In genomic region chr5:136025900-136026299, GRCh38 we compare ENCODE assay signal across 18 cellular contexts. TPM values are rescaled to one million over a fixed set of nuclear protein-coding genes. Genes with fewer than 3 reads are reported as not detected.
A peak's percentile ranks its signal among the peaks of the same experiment; 100 is the strongest.
DNase-seq lines count a peak whose midpoint lies in the region; ATAC-seq and TF ChIP-seq lines count a peak whose summit lies in the region.
"Had no signal": no experiment of that assay in that cellular context is flagged by ENCODE, and none has a peak within 500 bp of the region (broad histone marks: within the 10 kb centered on the region; RNA-seq: fewer than 3 reads in every experiment).

No MANE protein-coding gene starts in this region.

- H2AFZ ChIP-seq in IMR-90 (replicated peaks; ENCODE audit: low read length, poor library complexity) = no peak overlapping the region

- H4K91ac ChIP-seq in IMR-90 (ENCODE audit: insufficient read depth, low read depth, low read length) = no peak overlapping the region; the same call in 1 of the 2 replicates

- in situ Hi-C loops in IMR-90 (cut with MboI; ENCODE audit: low sequenced_read_pairs) (no loop called here), transverse colon (cut with MboI; ENCODE audit: low pct_ligation_motif_present in 1 of 4, low pct_unique_long_range_greater_than_20kb in 1 of 4, low sequenced_read_pairs in 3 of 4) (no loop called here)

- peak overlapping the region; percentile 19; the same call in 1 of the 2 replicates for H2BK20ac ChIP-seq in IMR-90 (ENCODE audit: low read depth, low read length)

- TF ChIP-seq EP300 in transverse colon (IDR thresholded peaks at IDR 0.05; ENCODE audit: low read depth) = no peak

- H3K4me2 ChIP-seq in IMR-90 (ENCODE audit: low read depth, low read length) = no peak overlapping the region

- H3K4me1 ChIP-seq in IMR-90 (ENCODE audit: control insufficient read depth, insufficient read depth, low read length) (peaks cover 32% of the 10 kb centered on the region), transverse colon (peaks cover 7 to 26% (median 15%) of the 10 kb centered on the region in 4 donors)

- no peak for TF ChIP-seq POLR2A in IMR-90 (IDR thresholded peaks at IDR 0.05; ENCODE audit: low read depth, low read length)
- TF ChIP-seq POLR2A in transverse colon (IDR thresholded peaks at IDR 0.05) = no peak

- H3K9ac ChIP-seq in IMR-90 (ENCODE audit: low read depth, low read length) = no peak overlapping the region

- no peak for TF ChIP-seq RAD21 in IMR-90 (IDR thresholded peaks at IDR 0.05; ENCODE audit: low read length)

- BruUV-seq in IMR-90 (replicated peaks; lab: Mats Ljungman, UMichigan) = no TSS peak

- peaks cover 20% of the 10 kb centered on the region for H4K20me1 ChIP-seq in IMR-90 (ENCODE audit: insufficient read depth, low read length)

- peaks cover 15% of the 10 kb centered on the region for H3K9me1 ChIP-seq in IMR-90 (ENCODE audit: insufficient read depth, low read length)

- no peak overlapping the region for H2AK9ac ChIP-seq in IMR-90 (replicated peaks; ENCODE audit: low read depth, low read length, poor library complexity)

- peak overlapping the region; percentile 54; the same call in 1 of the 2 replicates for H2BK120ac ChIP-seq in IMR-90 (ENCODE audit: low read depth, low read length)

- H3K4ac ChIP-seq in IMR-90 (ENCODE audit: low read depth, low read length) = 0 out of 2 replicates have a peak overlapping the region, but pooled peaks have one; percentile 58

- no peak overlapping the region; the same call in 1 of the 2 replicates for H4K5ac ChIP-seq in IMR-90 (ENCODE audit: low read depth, low read length)

- H3K14ac ChIP-seq in IMR-90 (replicated peaks; ENCODE audit: low read depth, low read length) = no peak overlapping the region; the same call in 1 of the 2 replicates

- H2BK15ac ChIP-seq in IMR-90 (ENCODE audit: low read depth, low read length) = peak overlapping the region; percentile 42; the same call in 1 of the 3 replicates

- CTCF ChIA-PET in IMR-90 (lab: Yijun Ruan, JAX) = interaction anchor here (0.6 to 1.2 kb wide), 2 partner anchors 14 to 48 kb away, joined by 3 to 4 read pairs; no protein-coding TSS in a partner anchor

- H3K4me3 ChIP-seq in IMR-90 (ENCODE audit: insufficient read depth, low read depth, low read length) = no peak overlapping the region
- H3K4me3 ChIP-seq in transverse colon = no peak overlapping the region
- H3K4me3 ChIP-seq: lower lobe of right lung, MG63 had no signal

- H3K9me3 ChIP-seq in IMR-90 (ENCODE audit: control insufficient read depth, insufficient read depth, low read length) = no peaks in the 10 kb centered on the region
- H3K9me3 ChIP-seq in transverse colon = no peaks in the 10 kb centered on the region
- H3K9me3 ChIP-seq: lower lobe of right lung, MG63 had no signal

- no CpG with 5 or more reads among the region's 2 CpGs for WGBS in IMR-90 (ENCODE audit: extremely low coverage in 2 of 2, insufficient read length in 1 of 2), 2 experiments
- 61 to 69% methylated on average over 2 of the region's 2 CpGs for WGBS in transverse colon (ENCODE audit: low coverage in 1 of 2), 2 donors

- dilution Hi-C loops in IMR-90 (cut with HindIII; ENCODE audit: low sequenced_read_pairs, unreplicated experiment) = no loop called here

- H4K8ac ChIP-seq in IMR-90 (ENCODE audit: low read depth in 2 of 2, low read length in 2 of 2) = peak overlapping the region in 1 of 2 experiments; percentile 32; a peak in 1 of 4 replicates

- H3K27ac ChIP-seq in IMR-90 (ENCODE audit: insufficient read depth, low read length) (peak overlapping the region; percentile 88), transverse colon (peak overlapping the region; percentile 19 to 67 (median 52))
- H3K27ac ChIP-seq: lower lobe of right lung had no signal

- peak; percentile 51 for DNase-seq in IMR-90
- DNase-seq in fibroblast of gingiva (ENCODE audit: low read depth) = peak; percentile 90
- peak; percentile 61 for DNase-seq in mucosa of gallbladder (ENCODE audit: low spot score)
- DNase-seq in transverse colon = no peak
- DNase-seq in activated T-cell treated with anti-CD3 and anti-CD28 coated beads, Interleukin-2, amount 50 U/mL, for 48 hours = no peak
- DNase-seq in effector CD8-positive, alpha-beta T cell (lab: John Stamatoyannopoulos, UW) = no peak
- DNase-seq: activated gamma-delta T cell treated with Interleukin-2 at 50 U/mL for 16 hours; dermis blood vessel endothelial cell; lower lobe of right lung; MG63; naive thymus-derived CD8-positive, alpha-beta T cell; NCI-H2029; NCI-H526 treated with DMSO at 0.1 percent for 48 hours; stimulated activated CD4-positive, alpha-beta T cell treated with anti-CD3 and anti-CD28 coated beads, Interleukin-15, amount 100 ng/mL, for 24 hours; T1000 had no signal

- peak overlapping the region; percentile 68 for H3K18ac ChIP-seq in IMR-90 (ENCODE audit: low read depth, low read length)

- peak overlapping the region; percentile 9; the same call in 1 of the 2 replicates for H2AK5ac ChIP-seq in IMR-90 (ENCODE audit: low read depth, low read length)

- H3K79me1 ChIP-seq in IMR-90 (ENCODE audit: low read depth in 1 of 2, low read length in 2 of 2) = peaks cover 9 to 31% of the 10 kb centered on the region in 2 experiments; a peak in 3 of 4 replicates

- POLR2A ChIA-PET in IMR-90 (lab: Charles Lee; ENCODE audit: unreplicated experiment) = no interaction called here

- H3K56ac ChIP-seq in IMR-90 (ENCODE audit: extremely low read depth, insufficient read depth, low read length) = no peak overlapping the region; the same call in 1 of the 2 replicates

- intact Hi-C loops in IMR-90 (cut with micrococcal nuclease) = loop anchor here (5.0 kb wide), 1 partner anchor 39 kb away; no protein-coding TSS in a partner anchor
- intact Hi-C loops in transverse colon (cut with DNase I; ENCODE audit: low total_unique reads) = no loop called here

- H3K36me3 ChIP-seq in IMR-90 (ENCODE audit: control insufficient read depth, insufficient read depth, low read length) = peaks cover 12% of the 10 kb centered on the region
- H3K36me3 ChIP-seq in transverse colon = no peaks in the 10 kb centered on the region
- H3K36me3 ChIP-seq: lower lobe of right lung had no signal

- no peaks in the 10 kb centered on the region for H3K27me3 ChIP-seq in IMR-90 (ENCODE audit: control insufficient read depth, insufficient read depth, low read length)
- peaks cover 9% of the 10 kb centered on the region for H3K27me3 ChIP-seq in transverse colon
- H3K27me3 ChIP-seq: MG63 had no signal

- no peak for ATAC-seq in IMR-90 (ENCODE audit: low read depth)
- no peak for ATAC-seq in HG03095 (IDR thresholded peaks at IDR 0.05; ENCODE audit: unreplicated experiment)
- ATAC-seq: HCT116; lower lobe of right lung; naive thymus-derived CD8-positive, alpha-beta T cell had no signal

- TF ChIP-seq CTCF in IMR-90 (conservative IDR thresholded peaks at IDR 0.05; ENCODE audit: low read depth, low read length) (no peak), transverse colon (IDR thresholded peaks at IDR 0.05) (no peak)

- peak overlapping the region; percentile 25 for H2BK5ac ChIP-seq in IMR-90 (ENCODE audit: low read depth, low read length, poor library complexity, severe bottlenecking)

- H3K23ac ChIP-seq in IMR-90 (ENCODE audit: low read depth, low read length) = no peak overlapping the region

TF ChIP-seq in IMR-90, 13 proteins besides CTCF, POLR2A, EP300 and RAD21:
- TF ChIP-seq MXI1 (IDR thresholded peaks at IDR 0.05; ENCODE audit: borderline replicate concordance, low read depth, low read length) (no peak), BHLHE40 (IDR thresholded peaks at IDR 0.05; ENCODE audit: low read depth, low read length) (no peak), FOS (IDR thresholded peaks at IDR 0.05; ENCODE audit: low read depth, low read length) (no peak), ELK1 (IDR thresholded peaks at IDR 0.05; ENCODE audit: borderline replicate concordance, low read depth, low read length) (no peak), MAFK (IDR thresholded peaks at IDR 0.05; ENCODE audit: low read depth, low read length) (no peak), USF2 (IDR thresholded peaks at IDR 0.05; ENCODE audit: low read depth, low read length) (no peak), SMC3 (IDR thresholded peaks at IDR 0.05; ENCODE audit: low read depth, low read length) (no peak), CHD1 (IDR thresholded peaks at IDR 0.05; ENCODE audit: low read depth, low read length) (no peak), MAZ (IDR thresholded peaks at IDR 0.05; ENCODE audit: borderline replicate concordance, low read depth, low read length) (no peak), RCOR1 (IDR thresholded peaks at IDR 0.05; ENCODE audit: insufficient replicate concordance, low read length) (no peak), NFE2L2 (IDR thresholded peaks at IDR 0.05; ENCODE audit: low read depth, low read length) (no peak), RFX5 (IDR thresholded peaks at IDR 0.05; ENCODE audit: low read depth, low read length) (no peak), CEBPB (IDR thresholded peaks at IDR 0.05; ENCODE audit: low read depth, low read length) (no peak)
TF ChIP-seq in IMR-90: peak in this region for 0.

RNA-seq across cellular contexts. Expression of gene TGFBI, which starts 2.9 kb away (rescaled TPM):
- 483 and 618 TPM in 2 replicates for total RNA-seq in IMR-90 (2012; rRNA removed)
- polyA plus RNA-seq in IMR-90 (2012; rRNA removed) = 1,362 and 1,551 TPM in 2 replicates
- polyA plus RNA-seq in IMR-90 (2012; cell fraction: cytosol; rRNA removed) = 790 and 1,298 TPM in 2 replicates
- 1,060 and 1,205 TPM in 2 replicates for polyA plus RNA-seq in IMR-90 (2012; cell fraction: nucleus; rRNA removed; ENCODE audit: low replicate concordance)
- 235 TPM for total RNA-seq in mucosa of gallbladder
- total RNA-seq in transverse colon = 10 to 100 TPM; 22.4 to 79.6 (median 29.8) TPM
- total RNA-seq: OCI-LY7 had no signal

Comparison
In these comparisons a context has a peak if more than half of its experiments do, and no peak if none do; other contexts are left out.
1. DNase-seq: peak in IMR-90 (single experiment), fibroblast of gingiva (single experiment) and mucosa of gallbladder (single experiment); none in transverse colon (single experiment), activated T-cell treated with anti-CD3 and anti-CD28 coated beads, Interleukin-2, amount 50 U/mL, for 48 hours (0 of 2) and effector CD8-positive, alpha-beta T cell (single experiment).